ENCODE assay signal across 1 cellular context in genomic region chr6:37137201-37137880, GRCh38.
A peak's percentile ranks its signal among the peaks of the same experiment; 100 is the strongest.
TF ChIP-seq lines count a peak whose summit lies in the region.

No MANE protein-coding gene starts in this region.

TF ChIP-seq in HepG2, 621 proteins besides CTCF, POLR2A, EP300 and RAD21 (continued from another document and continues in another):
- TF ChIP-seq ZBTB25 (CRISPR knock-in tag; IDR thresholded peaks at IDR 0.05) (no peak; the same call in 1 of the 2 replicates), GRHL1 (CRISPR knock-in tag; conservative IDR thresholded peaks at IDR 0.05) (no peak), ZNF670 (CRISPR knock-in tag; IDR thresholded peaks at IDR 0.05; ENCODE audit: borderline replicate concordance) (peak; percentile 60; the same call in 1 of the 2 replicates), CREM (IDR thresholded peaks at IDR 0.05) (no peak), CREM (CRISPR knock-in tag; IDR thresholded peaks at IDR 0.05) (no peak), SNAPC2 (CRISPR knock-in tag; IDR thresholded peaks at IDR 0.05) (no peak), IKZF5 (CRISPR knock-in tag; IDR thresholded peaks at IDR 0.05) (peak; percentile 24; the same call in 1 of the 2 replicates), ELK4 (CRISPR knock-in tag; IDR thresholded peaks at IDR 0.05; ENCODE audit: borderline replicate concordance) (no peak), ZNF605 (CRISPR knock-in tag; IDR thresholded peaks at IDR 0.05) (0 out of 2 replicates have a peak, but pooled peaks have one; percentile 10), SATB2 (CRISPR knock-in tag; IDR thresholded peaks at IDR 0.05) (peak; percentile 30; the same call in 1 of the 2 replicates), BHLHE40 (IDR thresholded peaks at IDR 0.05; ENCODE audit: low read length) (peak; percentile 91), ZBTB33 (CRISPR knock-in tag; IDR thresholded peaks at IDR 0.05) (no peak), ZBTB20 (CRISPR knock-in tag; IDR thresholded peaks at IDR 0.05; ENCODE audit: borderline replicate concordance, low read depth) (no peak), RCOR2 (CRISPR knock-in tag; IDR thresholded peaks at IDR 0.05) (peak; percentile 83), TBX2 (CRISPR knock-in tag; IDR thresholded peaks at IDR 0.05; ENCODE audit: borderline replicate concordance) (peak; percentile 69), ZNF574 (CRISPR knock-in tag; IDR thresholded peaks at IDR 0.05) (no peak), NCOA5 (CRISPR knock-in tag; IDR thresholded peaks at IDR 0.05) (0 out of 2 replicates have a peak, but pooled peaks have one; percentile 58), SNAPC4 (CRISPR knock-in tag; IDR thresholded peaks at IDR 0.05) (peak; percentile 57; the same call in 1 of the 2 replicates), ONECUT2 (CRISPR knock-in tag; IDR thresholded peaks at IDR 0.05) (no peak), BCL6 (CRISPR knock-in tag; IDR thresholded peaks at IDR 0.05) (peak; percentile 49), POGZ (CRISPR knock-in tag; IDR thresholded peaks at IDR 0.05) (0 out of 2 replicates have a peak, but pooled peaks have one; percentile 33), ZNF280D (CRISPR knock-in tag; IDR thresholded peaks at IDR 0.05) (no peak), ZNF430 (CRISPR knock-in tag; IDR thresholded peaks at IDR 0.05) (no peak), MIXL1 (CRISPR knock-in tag; IDR thresholded peaks at IDR 0.05) (peak; percentile 41; the same call in 1 of the 2 replicates), MEIS2 (CRISPR knock-in tag; IDR thresholded peaks at IDR 0.05) (no peak; the same call in none of the 2 replicates), ZNF331 (CRISPR knock-in tag; IDR thresholded peaks at IDR 0.05) (no peak; the same call in 1 of the 2 replicates), TSC22D2 (CRISPR knock-in tag; IDR thresholded peaks at IDR 0.05; ENCODE audit: borderline replicate concordance) (peak; percentile 54; the same call in 1 of the 2 replicates), MBNL3 (CRISPR knock-in tag; conservative IDR thresholded peaks at IDR 0.05) (no peak), SMC3 (IDR thresholded peaks at IDR 0.05; ENCODE audit: low read length) (no peak; the same call in 1 of the 2 replicates), BATF2 (CRISPR knock-in tag; IDR thresholded peaks at IDR 0.05) (no peak), JUNB (CRISPR knock-in tag; IDR thresholded peaks at IDR 0.05; ENCODE audit: borderline replicate concordance) (no peak; the same call in 1 of the 2 replicates), ZNF747 (CRISPR knock-in tag; IDR thresholded peaks at IDR 0.05; ENCODE audit: borderline replicate concordance) (peak; percentile 16; the same call in 1 of the 2 replicates), PAF1 (CRISPR knock-in tag; IDR thresholded peaks at IDR 0.05) (0 out of 2 replicates have a peak, but pooled peaks have one; percentile 26), FOXP4 (CRISPR knock-in tag; IDR thresholded peaks at IDR 0.05) (peak; percentile 78), FOXO1 (CRISPR knock-in tag; IDR thresholded peaks at IDR 0.05) (peak; percentile 37; the same call in 1 of the 2 replicates)
